Comparison of ENCODE assay signal across 23 cellular contexts in genomic region chr7:53743697-53744096, GRCh38.
"Had no signal": no experiment of that assay in that cellular context is flagged by ENCODE, and none has a peak within 500 bp of the region (broad histone marks: within the 10 kb centered on the region; RNA-seq: fewer than 3 reads in every experiment).

No MANE protein-coding gene starts in this region.

- H3K4me3 Mint-ChIP-seq: activated CD8-positive, alpha-beta T cell treated with anti-CD3 and anti-CD28 coated beads, Interleukin-2, amount 10 ng/mL, durations not matched to agents 7 days and 5 days; activated naive CD8-positive, alpha-beta T cell treated with anti-CD3 and anti-CD28 coated beads, Interleukin-2, amount 10 ng/mL, durations not matched to agents 7 days and 5 days; IgD-negative memory B cell; T-helper 1 cell treated with Interleukin-12 subunit alpha and Interleukin-12 subunit beta and Interleukin-4 antibody, amounts not matched to agents 30 μg/mL and 1 μg/mL, for 36 hours had no signal

- H3K4me3 ChIP-seq: adrenal gland, breast epithelium, MG63, PC-9 had no signal

- H3K4me1 Mint-ChIP-seq: activated naive CD8-positive, alpha-beta T cell treated with anti-CD3 and anti-CD28 coated beads, Interleukin-2, amount 10 ng/mL, durations not matched to agents 7 days and 5 days; IgD-negative memory B cell had no signal

- H3K4me2 ChIP-seq: KMS-11, PC-9 had no signal

- H2AFZ ChIP-seq: PC-9 had no signal

- H3K9me3 ChIP-seq: adrenal gland, MG63 had no signal

- ATAC-seq: activated CD8-positive, alpha-beta T cell treated with anti-CD3 and anti-CD28 coated beads, Interleukin-2, amount 10 ng/mL, durations not matched to agents 7 days and 5 days had no signal

- H3K36me3 Mint-ChIP-seq: activated naive CD8-positive, alpha-beta T cell treated with anti-CD3 and anti-CD28 coated beads, Interleukin-2, amount 10 ng/mL, durations not matched to agents 7 days and 5 days; IgD-negative memory B cell had no signal

- H3K4me1 ChIP-seq: adrenal gland, breast epithelium had no signal

- H3K9ac ChIP-seq: KMS-11 had no signal

- H3K27me3 ChIP-seq: adrenal gland, breast epithelium, MG63 had no signal

- H3K27ac Mint-ChIP-seq: activated CD8-positive, alpha-beta T cell treated with anti-CD3 and anti-CD28 coated beads, Interleukin-2, amount 10 ng/mL, durations not matched to agents 7 days and 5 days; activated naive CD8-positive, alpha-beta T cell treated with anti-CD3 and anti-CD28 coated beads, Interleukin-2, amount 10 ng/mL, durations not matched to agents 7 days and 5 days; IgD-negative memory B cell; T-helper 1 cell treated with Interleukin-12 subunit alpha and Interleukin-12 subunit beta and Interleukin-4 antibody, amounts not matched to agents 30 μg/mL and 1 μg/mL, for 36 hours had no signal

- H3K36me3 ChIP-seq: adrenal gland, breast epithelium, MG63 had no signal

- DNase-seq: activated CD4-positive, alpha-beta T cell treated with anti-CD3 and anti-CD28 coated beads for 48 hours; activated CD4-positive, alpha-beta T cell treated with anti-CD3 and anti-CD28 coated beads, Interleukin-2, amount 50 U/mL, for 4 hours; activated CD4-positive, CD25-positive, alpha-beta regulatory T cell treated with anti-CD3 and anti-CD28 coated beads, Interleukin-2, amount 50 U/mL, for 72 hours; activated CD8-positive, alpha-beta memory T cell treated with anti-CD3 and anti-CD28 coated beads, Interleukin-2, amount 50 U/mL, for 48 hours; activated CD8-positive, alpha-beta T cell treated with anti-CD3 and anti-CD28 coated beads, Interleukin-2, amount 10 ng/mL, durations not matched to agents 7 days and 5 days; activated naive CD4-positive, alpha-beta T cell treated with anti-CD3 and anti-CD28 coated beads, Interleukin-2, amount 50 U/mL, for 16 hours; activated naive CD8-positive, alpha-beta T cell treated with anti-CD3 and anti-CD28 coated beads, Interleukin-2, amount 10 ng/mL, durations not matched to agents 7 days and 5 days; activated T-cell treated with anti-CD3 and anti-CD28 coated beads, Interleukin-2, amount 50 U/mL, for 1 hour; anterior cingulate cortex; MG63; NCI-H1105 treated with DMSO at 0.1 percent for 48 hours; NCI-H1436 treated with DMSO at 0.1 percent for 48 hours; NCI-H187; NCI-H2081; NCI-H446; NCI-H524; PC-9; SHP77 treated with DMSO at 0.1 percent for 48 hours had no signal

- H3K27ac ChIP-seq: adrenal gland, breast epithelium, KMS-11, PC-9 had no signal

- H3K27me3 Mint-ChIP-seq: activated naive CD8-positive, alpha-beta T cell treated with anti-CD3 and anti-CD28 coated beads, Interleukin-2, amount 10 ng/mL, durations not matched to agents 7 days and 5 days; IgD-negative memory B cell had no signal
